10 cellular contexts compared by ENCODE assay signal in genomic region chr5:78699565-78700143, GRCh38. TPM values are rescaled to one million over a fixed set of nuclear protein-coding genes. Genes with fewer than 3 reads are reported as not detected.
DNase-seq lines count a peak whose midpoint lies in the region; ATAC-seq and TF ChIP-seq lines count a peak whose summit lies in the region.
"Had no signal": no experiment of that assay in that cellular context is flagged by ENCODE, and none has a peak within 500 bp of the region (broad histone marks: within the 10 kb centered on the region; RNA-seq: fewer than 3 reads in every experiment).

No MANE protein-coding gene starts in this region.

- H3K27me3 ChIP-seq in A673 (replicated peaks; ENCODE audit: insufficient read depth, low read depth, low read length, poor library complexity) (no peaks in the 10 kb centered on the region), ascending aorta (no peaks in the 10 kb centered on the region)

- H3K27ac Mint-ChIP-seq in activated T-cell treated with anti-CD3 and anti-CD28 coated beads, Interleukin-2, amount 50 U/mL, for 24 hours: no peak overlapping the region

- H3K4me1 ChIP-seq in A673 (ENCODE audit: insufficient read depth, low read length, poor library complexity, severe bottlenecking): no peaks in the 10 kb centered on the region
- peaks cover 3% of the 10 kb centered on the region in 2 donors for H3K4me1 ChIP-seq in ascending aorta

- no peak for ATAC-seq in GM21390 (IDR thresholded peaks at IDR 0.05; ENCODE audit: unreplicated experiment)

- no peak overlapping the region for H3K4me3 Mint-ChIP-seq in activated T-cell treated with anti-CD3 and anti-CD28 coated beads, Interleukin-2, amount 50 U/mL, for 24 hours

- no peaks in the 10 kb centered on the region for H3K36me3 Mint-ChIP-seq in activated T-cell treated with anti-CD3 and anti-CD28 coated beads, Interleukin-2, amount 50 U/mL, for 24 hours (ENCODE audit: low read depth)

- no peaks in the 10 kb centered on the region for H3K36me3 ChIP-seq in A673 (ENCODE audit: insufficient read depth, low read length, poor library complexity, severe bottlenecking)
- no peaks in the 10 kb centered on the region for H3K36me3 ChIP-seq in ascending aorta

- TF ChIP-seq CTCF in A673 (conservative IDR thresholded peaks at IDR 0.05; ENCODE audit: low read depth, low read length): no peak
- TF ChIP-seq CTCF in ascending aorta (IDR thresholded peaks at IDR 0.05): no peak

- POLR2A ChIA-PET in A673 (lab: Charles Lee; ENCODE audit: low non-redundant PET): no interaction called here

- H3K9me3 Mint-ChIP-seq in activated T-cell treated with anti-CD3 and anti-CD28 coated beads, Interleukin-2, amount 50 U/mL, for 24 hours: no peaks in the 10 kb centered on the region

- DNase-seq in A673 (ENCODE audit: low spot score) (peak; percentile 24), HT-29 (ENCODE audit: low spot score) (peak; percentile 86), ascending aorta (ENCODE audit: low spot score in 2 of 2) (no peak), kidney glomerular epithelial cell (lab: John Stamatoyannopoulos, UW) (peak; percentile 92), mesenteric fat pad (ENCODE audit: low spot score) (no peak)
- DNase-seq in effector CD8-positive, alpha-beta T cell (lab: John Stamatoyannopoulos, UW): no peak
- DNase-seq in activated T-cell treated with anti-CD3 and anti-CD28 coated beads, Interleukin-2, amount 50 U/mL, for 24 hours: no peak
- DNase-seq: activated CD4-positive, alpha-beta T cell treated with anti-CD3 and anti-CD28 coated beads, Interleukin-2, amount 50 U/mL, for 4 hours; NCI-H1436 had no signal

- H3K27ac ChIP-seq in A673 (ENCODE audit: low read depth, low read length, poor library complexity, severe bottlenecking) (no peak overlapping the region), ascending aorta (peak overlapping the region; percentile 56 to 65)

- peaks cover 4% of the 10 kb centered on the region for H3K27me3 Mint-ChIP-seq in activated T-cell treated with anti-CD3 and anti-CD28 coated beads, Interleukin-2, amount 50 U/mL, for 24 hours

- CTCF ChIA-PET in A673 (lab: Charles Lee): no interaction called here

- H3K4me3 ChIP-seq in A673 (ENCODE audit: low read depth, low read length, poor library complexity, severe bottlenecking): no peak overlapping the region
- no peak overlapping the region for H3K4me3 ChIP-seq in ascending aorta

- H3K4me1 Mint-ChIP-seq in activated T-cell treated with anti-CD3 and anti-CD28 coated beads, Interleukin-2, amount 50 U/mL, for 24 hours (ENCODE audit: low read depth): no peaks in the 10 kb centered on the region

- no peaks in the 10 kb centered on the region for H3K9me3 ChIP-seq in A673 (ENCODE audit: low read depth, low read length, poor library complexity, severe bottlenecking)
- no peaks in the 10 kb centered on the region for H3K9me3 ChIP-seq in ascending aorta

- intact Hi-C loops in A673 (cut with micrococcal nuclease; ENCODE audit: unreplicated experiment) (no loop called here), ascending aorta (cut with DNase I) (no loop called here)

- BruUV-seq in A673 (replicated peaks; lab: Mats Ljungman, UMichigan): no TSS peak

RNA-seq across cellular contexts. Expression of gene LHFPL2, which starts 51.1 kb away (rescaled TPM):
- total RNA-seq in A673 (2021) (6.2 and 7.3 TPM in 2 replicates), ascending aorta (9.7 TPM), mesenteric fat pad (76.0 TPM)
- 11.7 and 18.9 TPM in 2 replicates for total RNA-seq in HT-29 (2014; rRNA removed; shearing (Covaris generic))

Comparison
In these comparisons a context has a peak if more than half of its experiments do, and no peak if none do; other contexts are left out.
1. DNase-seq: peak in A673 (single experiment), HT-29 (single experiment) and kidney glomerular epithelial cell (single experiment); none in ascending aorta (0 of 2), mesenteric fat pad (single experiment), effector CD8-positive, alpha-beta T cell (single experiment) and activated T-cell treated with anti-CD3 and anti-CD28 coated beads, Interleukin-2, amount 50 U/mL, for 24 hours (single experiment).